1 cellular context compared by ENCODE assay signal in the genomic region with DNA sequence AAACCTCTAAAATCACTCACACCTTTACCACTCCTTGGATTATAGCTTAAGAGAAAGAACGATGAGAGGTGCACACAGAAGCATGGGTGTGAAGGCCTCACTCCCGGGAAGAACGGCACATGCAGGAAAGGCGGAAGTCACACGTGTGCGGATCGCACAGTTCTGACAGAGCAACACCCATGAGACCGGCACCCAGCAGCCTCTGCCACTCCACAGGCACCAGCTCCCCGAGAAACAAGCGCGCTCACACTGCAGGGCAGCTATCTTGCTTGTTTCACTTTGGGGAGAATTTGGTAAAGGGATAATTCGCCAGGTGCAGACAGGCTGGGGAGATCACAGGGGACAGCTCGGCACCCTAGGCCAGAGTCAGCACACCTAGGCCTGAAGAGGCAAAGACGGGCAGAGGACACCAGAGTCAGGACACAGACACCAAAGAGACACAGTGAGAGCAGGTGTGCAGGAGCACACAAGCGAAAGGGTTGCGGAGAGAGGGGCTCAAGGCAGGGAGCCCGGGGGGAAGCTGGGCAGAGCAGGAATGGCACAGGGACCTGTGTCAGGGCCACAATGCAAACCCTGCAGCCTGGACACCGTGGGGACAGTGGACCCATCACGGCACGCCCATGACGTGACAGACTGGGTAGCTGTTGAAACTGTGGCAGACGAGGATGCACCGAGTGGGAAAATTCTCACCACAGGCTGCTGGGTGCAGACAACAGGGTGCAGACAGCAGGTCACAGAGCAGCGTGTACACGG.
TF ChIP-seq lines count a peak whose summit lies in the region.

No MANE protein-coding gene starts in this region.

TF ChIP-seq in H1, 55 proteins besides CTCF, POLR2A, EP300 and RAD21:
- TF ChIP-seq, protein P1, sequence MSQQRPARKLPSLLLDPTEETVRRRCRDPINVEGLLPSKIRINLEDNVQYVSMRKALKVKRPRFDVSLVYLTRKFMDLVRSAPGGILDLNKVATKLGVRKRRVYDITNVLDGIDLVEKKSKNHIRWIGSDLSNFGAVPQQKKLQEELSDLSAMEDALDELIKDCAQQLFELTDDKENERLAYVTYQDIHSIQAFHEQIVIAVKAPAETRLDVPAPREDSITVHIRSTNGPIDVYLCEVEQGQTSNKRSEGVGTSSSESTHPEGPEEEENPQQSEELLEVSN (IDR thresholded peaks at IDR 0.05): no peak
- TF ChIP-seq HDAC2 (IDR thresholded peaks at IDR 0.05; ENCODE audit: borderline replicate concordance in 1 of 2, low read depth in 2 of 2, low read length in 2 of 2): no peak
- no peak for TF ChIP-seq SUZ12 (IDR thresholded peaks at IDR 0.05; ENCODE audit: low read length)
- TF ChIP-seq FOSL1 (IDR thresholded peaks at IDR 0.05; ENCODE audit: insufficient read depth, low read depth, low read length): no peak
- no peak for TF ChIP-seq CHD1 (IDR thresholded peaks at IDR 0.05; ENCODE audit: low read depth, low read length)
- no peak for TF ChIP-seq POLR2AphosphoS5 (IDR thresholded peaks at IDR 0.05; ENCODE audit: low read depth, low read length)
- TF ChIP-seq CBX5 (IDR thresholded peaks at IDR 0.05; ENCODE audit: low read depth, low read length): no peak
- no peak for TF ChIP-seq BCL11A (IDR thresholded peaks at IDR 0.05; ENCODE audit: low read depth in 2 of 2, low read length in 2 of 2)
- TF ChIP-seq JUND (IDR thresholded peaks at IDR 0.05; ENCODE audit: low read length): no peak
- TF ChIP-seq TEAD4 (IDR thresholded peaks at IDR 0.05; ENCODE audit: low read depth, low read length): no peak
- no peak for TF ChIP-seq HDAC6 (IDR thresholded peaks at IDR 0.05; ENCODE audit: low read depth, low read length)
- no peak for TF ChIP-seq SAP30 (IDR thresholded peaks at IDR 0.05; ENCODE audit: insufficient read depth, insufficient replicate concordance, low read length)
